Comparison of ENCODE assay signal across 14 cellular contexts in the genomic region with DNA sequence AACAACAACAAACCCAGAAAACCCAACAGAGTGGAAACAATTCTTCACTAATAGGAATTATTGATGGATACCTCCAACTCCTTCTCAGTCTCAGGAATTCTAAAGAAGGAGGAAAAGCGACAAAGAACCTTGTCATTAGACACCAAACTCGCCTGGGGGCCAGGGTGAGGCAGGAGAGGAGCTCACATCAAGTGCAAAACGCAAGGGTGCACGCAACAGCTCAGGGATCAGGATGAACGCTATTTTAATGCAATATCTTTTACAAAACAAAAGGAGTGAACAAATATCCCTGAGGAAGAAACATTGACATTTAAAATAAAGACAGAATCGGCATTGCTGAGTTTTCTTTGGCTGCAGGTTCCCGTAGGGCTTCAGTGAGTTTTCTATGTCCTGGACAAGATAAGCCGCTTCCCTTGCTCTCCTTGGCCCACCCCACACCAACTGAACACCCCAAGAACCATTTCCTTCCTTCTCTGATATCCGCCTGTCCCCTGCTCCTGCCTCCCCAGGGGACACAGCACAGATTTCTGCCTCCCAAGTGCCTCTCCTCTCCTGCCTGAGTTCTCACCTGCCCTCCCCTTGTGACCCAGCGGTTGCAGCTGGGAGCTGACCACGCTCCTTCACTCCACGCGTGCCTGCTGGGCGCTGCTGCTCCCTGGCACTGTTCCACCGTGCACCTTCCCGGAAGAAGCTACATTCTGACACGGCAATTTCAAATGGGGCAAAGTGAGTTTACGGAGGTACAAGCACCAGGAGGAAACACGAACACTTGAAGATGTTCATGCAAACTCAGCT.
A peak's percentile ranks its signal among the peaks of the same experiment; 100 is the strongest.
DNase-seq lines count a peak whose midpoint lies in the region; ATAC-seq and TF ChIP-seq lines count a peak whose summit lies in the region.
"Had no signal": no experiment of that assay in that cellular context is flagged by ENCODE, and none has a peak within 500 bp of the region (broad histone marks: within the 10 kb centered on the region; RNA-seq: fewer than 3 reads in every experiment).

No MANE protein-coding gene starts in this region.

- DNase-seq in activated naive CD4-positive, alpha-beta T cell treated with anti-CD3 and anti-CD28 coated beads, Interleukin-2, amount 50 U/mL, for 16 hours, result no peak
- DNase-seq in activated CD8-positive, alpha-beta T cell treated with anti-CD3 and anti-CD28 coated beads for 36 hours, result no peak
- DNase-seq in mesenteric fat pad (ENCODE audit: low spot score) (peak; percentile 73), aorta (peak in 1 of 2 donors; percentile 69), MV-4-11 (lab: John Stamatoyannopoulos, UW) (no peak), NCI-H1092 (lab: John Stamatoyannopoulos, UW) (no peak)
- DNase-seq: body of pancreas, NCI-H1694, retina, SHP77 treated with DMSO at 0.1 percent for 48 hours had no signal

- intact Hi-C loops in activated CD8-positive, alpha-beta T cell treated with anti-CD3 and anti-CD28 coated beads for 36 hours (cut with micrococcal nuclease), result no loop called here
- intact Hi-C loops in aorta (cut with DNase I), result no loop called here

- no peak for ATAC-seq in activated CD8-positive, alpha-beta T cell treated with anti-CD3 and anti-CD28 coated beads for 36 hours
- no peak for ATAC-seq in aorta (ENCODE audit: low FRiP score)
- ATAC-seq in GM18511 (IDR thresholded peaks at IDR 0.05; ENCODE audit: unreplicated experiment), result no peak
- ATAC-seq: body of pancreas had no signal

- peaks cover 0 to 2% of the 10 kb centered on the region in 2 donors for H3K4me1 ChIP-seq in aorta (ENCODE audit: control insufficient read depth in 1 of 2, insufficient read depth in 2 of 2, low read length in 2 of 2)
- H3K4me1 ChIP-seq: body of pancreas had no signal

- H3K36me3 ChIP-seq in aorta (ENCODE audit: control insufficient read depth in 1 of 2, insufficient read depth in 2 of 2, low read length in 1 of 2), result no peaks in the 10 kb centered on the region

- peak overlapping the region; percentile 92 for H3K27ac Mint-ChIP-seq in activated naive CD4-positive, alpha-beta T cell treated with anti-CD3 and anti-CD28 coated beads, Interleukin-2, amount 50 U/mL, for 24 hours
- peak overlapping the region; percentile 37 for H3K27ac Mint-ChIP-seq in activated CD8-positive, alpha-beta T cell treated with anti-CD3 and anti-CD28 coated beads for 36 hours
- H3K27ac Mint-ChIP-seq: T-helper 2 cell treated with Interferon-gamma antibody and Interleukin-4, amounts not matched to agents 5 μg/mL and 100 μg/mL, for 36 hours had no signal

- peaks cover 67% of the 10 kb centered on the region for H3K4me1 Mint-ChIP-seq in activated naive CD4-positive, alpha-beta T cell treated with anti-CD3 and anti-CD28 coated beads, Interleukin-2, amount 50 U/mL, for 24 hours
- peaks cover 31% of the 10 kb centered on the region for H3K4me1 Mint-ChIP-seq in activated CD8-positive, alpha-beta T cell treated with anti-CD3 and anti-CD28 coated beads for 36 hours (ENCODE audit: low read depth)

- H3K27me3 ChIP-seq in aorta (ENCODE audit: control insufficient read depth in 1 of 2, insufficient read depth in 2 of 2, low read length in 1 of 2), result no peaks in the 10 kb centered on the region
- H3K27me3 ChIP-seq: body of pancreas had no signal

- no peaks in the 10 kb centered on the region for H3K9me3 ChIP-seq in aorta (ENCODE audit: control insufficient read depth, low read length)
- H3K9me3 ChIP-seq: body of pancreas had no signal

- no peaks in the 10 kb centered on the region for H3K9me3 Mint-ChIP-seq in activated naive CD4-positive, alpha-beta T cell treated with anti-CD3 and anti-CD28 coated beads, Interleukin-2, amount 50 U/mL, for 24 hours
- H3K9me3 Mint-ChIP-seq in activated CD8-positive, alpha-beta T cell treated with anti-CD3 and anti-CD28 coated beads for 36 hours, result no peaks in the 10 kb centered on the region
- H3K9me3 Mint-ChIP-seq: T-helper 2 cell treated with Interferon-gamma antibody and Interleukin-4, amounts not matched to agents 5 μg/mL and 100 μg/mL, for 36 hours had no signal

- POLR2A ChIA-PET in activated CD8-positive, alpha-beta T cell treated with anti-CD3 and anti-CD28 coated beads for 36 hours (lab: Charles Lee), result no interaction called here

- peak overlapping the region; percentile 33 to 34 for H3K27ac ChIP-seq in aorta (ENCODE audit: low read depth in 1 of 2, low read length in 2 of 2)
- H3K27ac ChIP-seq: body of pancreas had no signal

- peaks cover 4% of the 10 kb centered on the region for H3K36me3 Mint-ChIP-seq in activated naive CD4-positive, alpha-beta T cell treated with anti-CD3 and anti-CD28 coated beads, Interleukin-2, amount 50 U/mL, for 24 hours
- no peaks in the 10 kb centered on the region for H3K36me3 Mint-ChIP-seq in activated CD8-positive, alpha-beta T cell treated with anti-CD3 and anti-CD28 coated beads for 36 hours (ENCODE audit: low read depth)

- peak overlapping the region; percentile 73 for H3K4me3 Mint-ChIP-seq in activated naive CD4-positive, alpha-beta T cell treated with anti-CD3 and anti-CD28 coated beads, Interleukin-2, amount 50 U/mL, for 24 hours
- peak overlapping the region; percentile 3 for H3K4me3 Mint-ChIP-seq in activated CD8-positive, alpha-beta T cell treated with anti-CD3 and anti-CD28 coated beads for 36 hours
- H3K4me3 Mint-ChIP-seq: T-helper 2 cell treated with Interferon-gamma antibody and Interleukin-4, amounts not matched to agents 5 μg/mL and 100 μg/mL, for 36 hours had no signal

- CTCF ChIA-PET in activated CD8-positive, alpha-beta T cell treated with anti-CD3 and anti-CD28 coated beads for 36 hours (lab: Charles Lee), result no interaction called here

- no peak overlapping the region for H3K4me3 ChIP-seq in aorta (ENCODE audit: low read length in 2 of 2)
- H3K4me3 ChIP-seq: body of pancreas, lung had no signal

- H3K27me3 Mint-ChIP-seq in activated naive CD4-positive, alpha-beta T cell treated with anti-CD3 and anti-CD28 coated beads, Interleukin-2, amount 50 U/mL, for 24 hours, result no peaks in the 10 kb centered on the region
- H3K27me3 Mint-ChIP-seq in activated CD8-positive, alpha-beta T cell treated with anti-CD3 and anti-CD28 coated beads for 36 hours, result no peaks in the 10 kb centered on the region

- no peak for TF ChIP-seq CTCF in activated CD8-positive, alpha-beta T cell treated with anti-CD3 and anti-CD28 coated beads for 36 hours (IDR thresholded peaks at IDR 0.05)

- WGBS in aorta, 2 donors, result 73 to 74% methylated on average over 19 of the region's 19 CpGs
